1 cellular context compared by ENCODE assay signal in the genomic region with DNA sequence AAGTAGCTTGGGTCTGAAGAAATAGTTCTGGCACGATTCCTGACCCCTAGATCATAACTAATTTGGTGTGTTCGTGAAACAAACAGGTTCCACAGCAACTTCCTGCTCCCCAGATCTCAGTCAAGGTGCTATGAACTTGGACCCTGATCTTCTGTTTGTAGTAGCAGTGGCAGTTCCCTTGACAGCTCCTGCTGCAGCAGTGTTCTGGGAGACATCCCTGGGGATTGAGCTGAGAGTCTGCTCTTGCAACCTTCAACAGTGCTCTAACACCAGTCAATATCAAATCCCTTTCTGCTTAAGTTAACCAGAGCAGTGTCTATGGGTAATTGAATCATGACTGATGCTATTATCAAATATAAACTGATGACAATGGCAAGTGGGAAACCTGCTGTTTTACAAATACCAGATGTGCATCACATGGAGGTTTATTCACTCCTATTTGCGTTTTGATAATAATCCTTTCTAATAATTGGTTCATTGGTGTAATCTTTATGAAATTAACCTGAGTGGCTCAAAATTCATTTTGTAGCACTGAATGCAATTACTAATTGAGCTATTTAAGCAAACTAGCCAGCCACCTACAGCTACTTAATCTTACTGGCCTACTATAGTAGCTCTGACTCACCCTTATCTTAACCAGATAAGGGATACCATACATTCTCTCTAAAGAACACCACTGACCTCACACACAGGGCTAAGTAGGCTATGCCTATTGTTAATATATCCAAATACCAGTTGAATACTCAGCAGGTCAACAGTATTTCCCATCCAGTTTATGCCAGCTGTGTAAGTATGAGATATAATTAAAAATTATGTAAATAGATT.
A peak's percentile ranks its signal among the peaks of the same experiment; 100 is the strongest.
TF ChIP-seq lines count a peak whose summit lies in the region.

No MANE protein-coding gene starts in this region.

TF ChIP-seq in K562, 482 proteins besides CTCF, POLR2A, EP300 and RAD21 (continues in another document):
- peak; percentile 7 for TF ChIP-seq FOS (IDR thresholded peaks at IDR 0.05; ENCODE audit: extremely low read depth, insufficient read length)
- TF ChIP-seq, protein P1, sequence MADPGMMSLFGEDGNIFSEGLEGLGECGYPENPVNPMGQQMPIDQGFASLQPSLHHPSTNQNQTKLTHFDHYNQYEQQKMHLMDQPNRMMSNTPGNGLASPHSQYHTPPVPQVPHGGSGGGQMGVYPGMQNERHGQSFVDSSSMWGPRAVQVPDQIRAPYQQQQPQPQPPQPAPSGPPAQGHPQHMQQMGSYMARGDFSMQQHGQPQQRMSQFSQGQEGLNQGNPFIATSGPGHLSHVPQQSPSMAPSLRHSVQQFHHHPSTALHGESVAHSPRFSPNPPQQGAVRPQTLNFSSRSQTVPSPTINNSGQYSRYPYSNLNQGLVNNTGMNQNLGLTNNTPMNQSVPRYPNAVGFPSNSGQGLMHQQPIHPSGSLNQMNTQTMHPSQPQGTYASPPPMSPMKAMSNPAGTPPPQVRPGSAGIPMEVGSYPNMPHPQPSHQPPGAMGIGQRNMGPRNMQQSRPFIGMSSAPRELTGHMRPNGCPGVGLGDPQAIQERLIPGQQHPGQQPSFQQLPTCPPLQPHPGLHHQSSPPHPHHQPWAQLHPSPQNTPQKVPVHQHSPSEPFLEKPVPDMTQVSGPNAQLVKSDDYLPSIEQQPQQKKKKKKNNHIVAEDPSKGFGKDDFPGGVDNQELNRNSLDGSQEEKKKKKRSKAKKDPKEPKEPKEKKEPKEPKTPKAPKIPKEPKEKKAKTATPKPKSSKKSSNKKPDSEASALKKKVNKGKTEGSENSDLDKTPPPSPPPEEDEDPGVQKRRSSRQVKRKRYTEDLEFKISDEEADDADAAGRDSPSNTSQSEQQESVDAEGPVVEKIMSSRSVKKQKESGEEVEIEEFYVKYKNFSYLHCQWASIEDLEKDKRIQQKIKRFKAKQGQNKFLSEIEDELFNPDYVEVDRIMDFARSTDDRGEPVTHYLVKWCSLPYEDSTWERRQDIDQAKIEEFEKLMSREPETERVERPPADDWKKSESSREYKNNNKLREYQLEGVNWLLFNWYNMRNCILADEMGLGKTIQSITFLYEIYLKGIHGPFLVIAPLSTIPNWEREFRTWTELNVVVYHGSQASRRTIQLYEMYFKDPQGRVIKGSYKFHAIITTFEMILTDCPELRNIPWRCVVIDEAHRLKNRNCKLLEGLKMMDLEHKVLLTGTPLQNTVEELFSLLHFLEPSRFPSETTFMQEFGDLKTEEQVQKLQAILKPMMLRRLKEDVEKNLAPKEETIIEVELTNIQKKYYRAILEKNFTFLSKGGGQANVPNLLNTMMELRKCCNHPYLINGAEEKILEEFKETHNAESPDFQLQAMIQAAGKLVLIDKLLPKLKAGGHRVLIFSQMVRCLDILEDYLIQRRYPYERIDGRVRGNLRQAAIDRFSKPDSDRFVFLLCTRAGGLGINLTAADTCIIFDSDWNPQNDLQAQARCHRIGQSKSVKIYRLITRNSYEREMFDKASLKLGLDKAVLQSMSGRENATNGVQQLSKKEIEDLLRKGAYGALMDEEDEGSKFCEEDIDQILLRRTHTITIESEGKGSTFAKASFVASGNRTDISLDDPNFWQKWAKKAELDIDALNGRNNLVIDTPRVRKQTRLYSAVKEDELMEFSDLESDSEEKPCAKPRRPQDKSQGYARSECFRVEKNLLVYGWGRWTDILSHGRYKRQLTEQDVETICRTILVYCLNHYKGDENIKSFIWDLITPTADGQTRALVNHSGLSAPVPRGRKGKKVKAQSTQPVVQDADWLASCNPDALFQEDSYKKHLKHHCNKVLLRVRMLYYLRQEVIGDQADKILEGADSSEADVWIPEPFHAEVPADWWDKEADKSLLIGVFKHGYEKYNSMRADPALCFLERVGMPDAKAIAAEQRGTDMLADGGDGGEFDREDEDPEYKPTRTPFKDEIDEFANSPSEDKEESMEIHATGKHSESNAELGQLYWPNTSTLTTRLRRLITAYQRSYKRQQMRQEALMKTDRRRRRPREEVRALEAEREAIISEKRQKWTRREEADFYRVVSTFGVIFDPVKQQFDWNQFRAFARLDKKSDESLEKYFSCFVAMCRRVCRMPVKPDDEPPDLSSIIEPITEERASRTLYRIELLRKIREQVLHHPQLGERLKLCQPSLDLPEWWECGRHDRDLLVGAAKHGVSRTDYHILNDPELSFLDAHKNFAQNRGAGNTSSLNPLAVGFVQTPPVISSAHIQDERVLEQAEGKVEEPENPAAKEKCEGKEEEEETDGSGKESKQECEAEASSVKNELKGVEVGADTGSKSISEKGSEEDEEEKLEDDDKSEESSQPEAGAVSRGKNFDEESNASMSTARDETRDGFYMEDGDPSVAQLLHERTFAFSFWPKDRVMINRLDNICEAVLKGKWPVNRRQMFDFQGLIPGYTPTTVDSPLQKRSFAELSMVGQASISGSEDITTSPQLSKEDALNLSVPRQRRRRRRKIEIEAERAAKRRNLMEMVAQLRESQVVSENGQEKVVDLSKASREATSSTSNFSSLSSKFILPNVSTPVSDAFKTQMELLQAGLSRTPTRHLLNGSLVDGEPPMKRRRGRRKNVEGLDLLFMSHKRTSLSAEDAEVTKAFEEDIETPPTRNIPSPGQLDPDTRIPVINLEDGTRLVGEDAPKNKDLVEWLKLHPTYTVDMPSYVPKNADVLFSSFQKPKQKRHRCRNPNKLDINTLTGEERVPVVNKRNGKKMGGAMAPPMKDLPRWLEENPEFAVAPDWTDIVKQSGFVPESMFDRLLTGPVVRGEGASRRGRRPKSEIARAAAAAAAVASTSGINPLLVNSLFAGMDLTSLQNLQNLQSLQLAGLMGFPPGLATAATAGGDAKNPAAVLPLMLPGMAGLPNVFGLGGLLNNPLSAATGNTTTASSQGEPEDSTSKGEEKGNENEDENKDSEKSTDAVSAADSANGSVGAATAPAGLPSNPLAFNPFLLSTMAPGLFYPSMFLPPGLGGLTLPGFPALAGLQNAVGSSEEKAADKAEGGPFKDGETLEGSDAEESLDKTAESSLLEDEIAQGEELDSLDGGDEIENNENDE (IDR thresholded peaks at IDR 0.05; ENCODE audit: low read depth, low read length), result no peak
- TF ChIP-seq, protein P2, sequence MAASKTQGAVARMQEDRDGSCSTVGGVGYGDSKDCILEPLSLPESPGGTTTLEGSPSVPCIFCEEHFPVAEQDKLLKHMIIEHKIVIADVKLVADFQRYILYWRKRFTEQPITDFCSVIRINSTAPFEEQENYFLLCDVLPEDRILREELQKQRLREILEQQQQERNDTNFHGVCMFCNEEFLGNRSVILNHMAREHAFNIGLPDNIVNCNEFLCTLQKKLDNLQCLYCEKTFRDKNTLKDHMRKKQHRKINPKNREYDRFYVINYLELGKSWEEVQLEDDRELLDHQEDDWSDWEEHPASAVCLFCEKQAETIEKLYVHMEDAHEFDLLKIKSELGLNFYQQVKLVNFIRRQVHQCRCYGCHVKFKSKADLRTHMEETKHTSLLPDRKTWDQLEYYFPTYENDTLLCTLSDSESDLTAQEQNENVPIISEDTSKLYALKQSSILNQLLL (CRISPR knock-in tag; IDR thresholded peaks at IDR 0.05; ENCODE audit: borderline replicate concordance), result no peak
- no peak for TF ChIP-seq BCLAF1 (IDR thresholded peaks at IDR 0.05; ENCODE audit: borderline replicate concordance in 1 of 2, control insufficient read depth in 1 of 2, low read depth in 2 of 2, low read length in 1 of 2)
- no peak for TF ChIP-seq ZNF764 (CRISPR knock-in tag; IDR thresholded peaks at IDR 0.05; ENCODE audit: low read depth)
- TF ChIP-seq DEAF1 (CRISPR knock-in tag; IDR thresholded peaks at IDR 0.05), result no peak
- no peak for TF ChIP-seq POLR2B (IDR thresholded peaks at IDR 0.05; ENCODE audit: low read depth, partially characterized antibody)
- TF ChIP-seq, protein P3, sequence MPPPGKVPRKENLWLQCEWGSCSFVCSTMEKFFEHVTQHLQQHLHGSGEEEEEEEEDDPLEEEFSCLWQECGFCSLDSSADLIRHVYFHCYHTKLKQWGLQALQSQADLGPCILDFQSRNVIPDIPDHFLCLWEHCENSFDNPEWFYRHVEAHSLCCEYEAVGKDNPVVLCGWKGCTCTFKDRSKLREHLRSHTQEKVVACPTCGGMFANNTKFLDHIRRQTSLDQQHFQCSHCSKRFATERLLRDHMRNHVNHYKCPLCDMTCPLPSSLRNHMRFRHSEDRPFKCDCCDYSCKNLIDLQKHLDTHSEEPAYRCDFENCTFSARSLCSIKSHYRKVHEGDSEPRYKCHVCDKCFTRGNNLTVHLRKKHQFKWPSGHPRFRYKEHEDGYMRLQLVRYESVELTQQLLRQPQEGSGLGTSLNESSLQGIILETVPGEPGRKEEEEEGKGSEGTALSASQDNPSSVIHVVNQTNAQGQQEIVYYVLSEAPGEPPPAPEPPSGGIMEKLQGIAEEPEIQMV (tag; conservative IDR thresholded peaks at IDR 0.05; ENCODE audit: low read depth), result no peak
- TF ChIP-seq XRCC5 (IDR thresholded peaks at IDR 0.05; ENCODE audit: low read depth, low read length), result no peak
- TF ChIP-seq MCM7 (IDR thresholded peaks at IDR 0.05), result no peak; a peak in 1 of 4 replicates
- no peak for TF ChIP-seq PTRF (tag; IDR thresholded peaks at IDR 0.05)
- TF ChIP-seq POU5F1 (IDR thresholded peaks at IDR 0.05; ENCODE audit: borderline replicate concordance, low read depth, low read length, partially characterized antibody), result no peak
- peak; percentile 96 for TF ChIP-seq HMBOX1 (IDR thresholded peaks at IDR 0.05)
- TF ChIP-seq HMG20A (CRISPR knock-in tag; conservative IDR thresholded peaks at IDR 0.05), result no peak
- peak; percentile 89 for TF ChIP-seq DPF2 (IDR thresholded peaks at IDR 0.05)
- no peak for TF ChIP-seq YY1 (IDR thresholded peaks at IDR 0.05; ENCODE audit: borderline replicate concordance in 1 of 3, control insufficient read depth in 1 of 3, extremely low read depth in 1 of 3, insufficient read depth in 3 of 3, insufficient read length in 1 of 3, insufficient replicate concordance in 2 of 3, low read depth in 1 of 3, low read length in 2 of 3)
- TF ChIP-seq ZMIZ1 (IDR thresholded peaks at IDR 0.05; ENCODE audit: low read depth in 2 of 2, low read length in 2 of 2), result no peak
- peak; percentile 77 for TF ChIP-seq DACH1 (IDR thresholded peaks at IDR 0.05; ENCODE audit: partially characterized antibody)
- TF ChIP-seq SREBF1 (IDR thresholded peaks at IDR 0.05; ENCODE audit: borderline replicate concordance, low read depth, low read length), result no peak
- peak; percentile 85 for TF ChIP-seq SMARCA4 (IDR thresholded peaks at IDR 0.05)
